2 cellular contexts compared by ENCODE assay signal in the genomic region with DNA sequence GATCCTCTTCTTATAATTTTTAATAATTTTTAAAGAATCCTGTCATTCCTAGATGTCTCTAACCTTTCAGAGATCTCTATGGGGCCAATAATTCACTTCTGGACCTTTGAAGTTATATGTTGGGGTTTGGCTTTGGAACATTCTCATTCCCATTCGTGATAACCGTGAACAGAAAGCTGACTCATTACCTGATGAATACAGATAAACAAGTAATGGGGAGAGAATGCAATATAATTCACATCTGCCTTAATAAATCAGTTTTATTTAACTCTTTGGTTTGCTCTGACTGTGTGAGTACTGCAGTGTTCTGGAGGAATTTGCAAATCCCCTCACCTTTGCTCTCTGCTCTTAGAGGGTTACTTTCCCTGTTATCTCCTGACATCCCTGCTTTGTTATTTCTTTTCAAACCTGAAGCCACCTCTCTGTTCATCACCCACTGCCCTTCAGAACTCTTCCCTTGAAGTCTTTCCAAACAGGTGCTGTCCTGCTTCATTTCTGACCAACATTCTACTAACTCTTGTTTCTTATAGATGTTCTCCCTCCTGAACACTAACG.
A peak's percentile ranks its signal among the peaks of the same experiment; 100 is the strongest.
TF ChIP-seq lines count a peak whose summit lies in the region.

No MANE protein-coding gene starts in this region.

TF ChIP-seq in SK-N-SH, 30 proteins besides CTCF, POLR2A, EP300 and RAD21 (continued from another document):
- TF ChIP-seq USF2 (IDR thresholded peaks at IDR 0.05; ENCODE audit: borderline replicate concordance, low read depth, low read length) = no peak
- TF ChIP-seq USF1 (IDR thresholded peaks at IDR 0.05; ENCODE audit: borderline replicate concordance, low read depth) = no peak
- TF ChIP-seq TCF12 (IDR thresholded peaks at IDR 0.05) = peak; percentile 68
- peak; percentile 68; the same call in 1 of the 2 replicates for TF ChIP-seq FOSL2 (IDR thresholded peaks at IDR 0.05; ENCODE audit: borderline replicate concordance, low read depth)
- no peak for TF ChIP-seq FOXJ3 (CRISPR knock-in tag; IDR thresholded peaks at IDR 0.05)
- TF ChIP-seq RXRA (IDR thresholded peaks at IDR 0.05; ENCODE audit: borderline replicate concordance, low read depth) = 0 out of 2 replicates have a peak, but pooled peaks have one; percentile 10
- peak; percentile 80 for TF ChIP-seq JUND (IDR thresholded peaks at IDR 0.05)
TF ChIP-seq in SK-N-SH: peak in this region for 7.

TF ChIP-seq in WTC11, 78 proteins besides CTCF, POLR2A, EP300 and RAD21 (continued from another document):
- no peak for TF ChIP-seq USF2 (CRISPR knock-in tag; IDR thresholded peaks at IDR 0.05)
- no peak for TF ChIP-seq NR1H2 (CRISPR knock-in tag; IDR thresholded peaks at IDR 0.05)
- no peak for TF ChIP-seq CDX4 (CRISPR knock-in tag; IDR thresholded peaks at IDR 0.05; ENCODE audit: borderline replicate concordance)
- TF ChIP-seq JAZF1 (CRISPR knock-in tag; IDR thresholded peaks at IDR 0.05) = no peak
- no peak for TF ChIP-seq ZNF317 (CRISPR knock-in tag; IDR thresholded peaks at IDR 0.05; ENCODE audit: borderline replicate concordance, low read depth)
- TF ChIP-seq TP53 (CRISPR knock-in tag; IDR thresholded peaks at IDR 0.05) = no peak
- no peak for TF ChIP-seq IRF2 (CRISPR knock-in tag; IDR thresholded peaks at IDR 0.05; ENCODE audit: borderline replicate concordance, low read depth)
- no peak for TF ChIP-seq ZBTB21 (CRISPR knock-in tag; IDR thresholded peaks at IDR 0.05; ENCODE audit: borderline replicate concordance)
- TF ChIP-seq, protein P1, sequence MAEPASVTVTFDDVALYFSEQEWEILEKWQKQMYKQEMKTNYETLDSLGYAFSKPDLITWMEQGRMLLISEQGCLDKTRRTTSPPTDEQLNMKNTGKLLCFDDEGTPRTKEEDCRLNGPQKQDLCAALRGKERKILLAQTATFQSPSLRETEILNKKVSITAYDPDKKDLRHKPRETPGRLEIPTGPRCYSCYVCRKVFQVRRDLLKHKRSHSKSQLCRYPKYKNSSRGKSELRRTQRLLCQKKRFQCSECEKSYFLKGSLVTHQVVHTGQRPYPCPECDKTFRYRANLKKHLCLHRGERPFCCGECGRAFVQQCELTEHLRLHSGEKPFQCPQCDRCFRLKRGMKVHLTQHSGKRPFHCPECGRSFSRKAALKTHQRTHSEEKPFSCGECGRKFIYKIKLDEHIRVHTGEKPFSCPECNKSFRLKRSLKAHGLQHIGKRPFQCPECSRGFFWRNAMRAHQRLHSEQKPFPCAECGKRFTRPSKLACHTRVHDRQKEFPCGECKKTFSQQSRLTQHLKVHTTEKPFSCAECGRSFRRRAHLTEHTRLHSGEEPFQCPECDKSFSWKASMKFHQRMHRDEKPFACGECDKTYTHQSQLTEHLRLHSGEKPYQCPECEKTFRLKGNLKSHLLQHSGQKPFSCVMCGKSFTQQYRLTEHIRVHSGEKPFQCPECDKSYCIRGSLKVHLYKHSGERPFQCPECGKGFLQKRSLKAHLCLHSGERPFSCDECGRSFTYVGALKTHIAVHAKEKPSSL (CRISPR knock-in tag; conservative IDR thresholded peaks at IDR 0.05) = no peak
- TF ChIP-seq, protein P2, sequence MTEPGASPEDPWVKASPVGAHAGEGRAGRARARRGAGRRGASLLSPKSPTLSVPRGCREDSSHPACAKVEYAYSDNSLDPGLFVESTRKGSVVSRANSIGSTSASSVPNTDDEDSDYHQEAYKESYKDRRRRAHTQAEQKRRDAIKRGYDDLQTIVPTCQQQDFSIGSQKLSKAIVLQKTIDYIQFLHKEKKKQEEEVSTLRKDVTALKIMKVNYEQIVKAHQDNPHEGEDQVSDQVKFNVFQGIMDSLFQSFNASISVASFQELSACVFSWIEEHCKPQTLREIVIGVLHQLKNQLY (CRISPR knock-in tag; IDR thresholded peaks at IDR 0.05) = no peak
- no peak for TF ChIP-seq ZNF671 (CRISPR knock-in tag; IDR thresholded peaks at IDR 0.05)
- no peak for TF ChIP-seq OVOL2 (CRISPR knock-in tag; IDR thresholded peaks at IDR 0.05; ENCODE audit: borderline replicate concordance)
- TF ChIP-seq FOXJ3 (CRISPR knock-in tag; IDR thresholded peaks at IDR 0.05; ENCODE audit: borderline replicate concordance) = no peak
- TF ChIP-seq FOXP1 (CRISPR knock-in tag; IDR thresholded peaks at IDR 0.05; ENCODE audit: borderline replicate concordance) = no peak
